ENCODE assay signal across 22 cellular contexts in the genomic region with DNA sequence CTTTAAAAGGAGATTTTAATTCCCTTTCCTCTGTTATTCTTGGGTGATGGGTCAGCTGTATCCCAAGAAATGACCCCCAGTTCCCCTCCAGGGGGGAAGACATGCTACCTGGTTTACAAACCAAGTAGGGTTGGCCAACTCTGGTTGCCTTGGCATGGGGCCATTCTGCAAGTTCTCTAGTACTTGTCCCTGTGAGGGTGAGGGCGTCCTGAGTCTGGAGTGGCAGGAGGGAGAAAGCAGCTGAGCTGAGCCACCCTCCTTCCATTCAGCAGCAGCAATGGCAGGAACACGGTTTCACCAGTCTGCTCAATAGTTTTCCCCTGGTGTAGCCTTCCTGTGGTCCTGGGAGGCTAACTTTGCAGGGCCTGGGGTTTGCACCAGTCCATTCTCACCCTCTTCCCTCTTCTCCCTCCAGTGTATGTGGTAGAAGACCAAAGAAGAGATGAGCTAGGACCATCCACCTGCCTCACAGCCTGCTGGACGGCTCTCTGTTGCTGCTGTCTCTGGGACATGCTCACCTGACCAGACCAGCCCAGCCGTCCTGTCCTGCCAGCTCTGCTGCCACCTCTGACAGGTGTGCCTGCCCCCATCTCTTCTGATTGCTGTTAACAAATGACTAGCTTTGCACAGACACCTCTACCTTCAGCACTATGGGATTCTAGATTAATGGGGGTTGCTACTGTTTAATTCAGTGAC. TPM values are rescaled to one million over a fixed set of nuclear protein-coding genes. Genes with fewer than 3 reads are reported as not detected.
DNase-seq lines count a peak whose midpoint lies in the region; ATAC-seq and TF ChIP-seq lines count a peak whose summit lies in the region.
"Had no signal": no experiment of that assay in that cellular context is flagged by ENCODE, and none has a peak within 500 bp of the region (broad histone marks: within the 10 kb centered on the region; RNA-seq: fewer than 3 reads in every experiment).

No MANE protein-coding gene starts in this region.

- H3K36me3 ChIP-seq in heart left ventricle (peaks cover 0 to 21% (median 18%) of the 10 kb centered on the region in 9 donors), muscle layer of colon (ENCODE audit: insufficient read depth, low read length) (peaks cover 9% of the 10 kb centered on the region)

- 54 to 75% (median 65%) methylated on average over 3 to 4 of the region's 4 CpGs for WGBS in heart left ventricle, 4 donors

- no peaks in the 10 kb centered on the region for H3K9me3 Mint-ChIP-seq in mesothelial cell of epicardium
- H3K9me3 Mint-ChIP-seq in endothelial cell (ENCODE audit: unreplicated experiment) = no peaks in the 10 kb centered on the region
- H3K9me3 Mint-ChIP-seq: activated T-cell treated with anti-CD3 and anti-CD28 coated beads, Interleukin-2, amount 50 U/mL, for 72 hours; brain; naive thymus-derived CD8-positive, alpha-beta T cell; stimulated activated naive CD8-positive, alpha-beta T cell treated with anti-CD3 and anti-CD28 coated beads, Interleukin-15, amount 100 ng/mL, for 72 hours; WTC11 had no signal

- no peak overlapping the region for H3K4me3 ChIP-seq in heart left ventricle
- no peak overlapping the region for H3K4me3 ChIP-seq in muscle layer of colon (ENCODE audit: low read depth in 1 of 2, low read length in 2 of 2)
- H3K4me3 ChIP-seq: SJCRH30 had no signal

- H3K9me3 ChIP-seq in heart left ventricle (no peaks in the 10 kb centered on the region), muscle layer of colon (ENCODE audit: low read length) (no peaks in the 10 kb centered on the region)
- H3K9me3 ChIP-seq: SJCRH30 had no signal

- no peak for ATAC-seq in heart left ventricle
- no peak for ATAC-seq in Right ventricle myocardium inferior
- no peak for ATAC-seq in left ventricle myocardium superior
- no peak for ATAC-seq in HG02623 (IDR thresholded peaks at IDR 0.05; ENCODE audit: unreplicated experiment)
- no peak for ATAC-seq in HG03571 (IDR thresholded peaks at IDR 0.05; ENCODE audit: unreplicated experiment)
- ATAC-seq: activated T-cell treated with anti-CD3 and anti-CD28 coated beads, Interleukin-2, amount 50 U/mL, for 72 hours; naive thymus-derived CD8-positive, alpha-beta T cell; Panc1; stimulated activated naive CD8-positive, alpha-beta T cell treated with anti-CD3 and anti-CD28 coated beads, Interleukin-15, amount 100 ng/mL, for 72 hours; WTC11 had no signal

- DNase-seq in heart left ventricle (peak in 2 of 5 donors; percentile 52 to 63), Right ventricle myocardium inferior (ENCODE audit: missing footprints) (no peak), left ventricle myocardium superior (peak; percentile 56), mesothelial cell of epicardium (ENCODE audit: low spot score in 2 of 2, unreplicated experiment in 2 of 2) (no peak), endothelial cell (ENCODE audit: low spot score) (no peak)
- DNase-seq: activated naive CD4-positive, alpha-beta T cell treated with Interleukin-2 at 50 U/mL for 16 hours; activated T-cell treated with anti-CD3 and anti-CD28 coated beads, Interleukin-2, amount 50 U/mL, for 72 hours; naive thymus-derived CD8-positive, alpha-beta T cell; NCI-H1694; NCI-H524; occipital lobe; SJCRH30; small intestine; stimulated activated naive CD8-positive, alpha-beta T cell treated with anti-CD3 and anti-CD28 coated beads, Interleukin-15, amount 100 ng/mL, for 72 hours; trophoblast cell had no signal

- H3K9ac ChIP-seq in muscle layer of colon (ENCODE audit: low read length) = no peak overlapping the region

- H3K27me3 Mint-ChIP-seq in mesothelial cell of epicardium (ENCODE audit: low read depth) = no peaks in the 10 kb centered on the region
- H3K27me3 Mint-ChIP-seq in endothelial cell (ENCODE audit: unreplicated experiment) = peaks cover 8% of the 10 kb centered on the region
- H3K27me3 Mint-ChIP-seq: brain; naive thymus-derived CD8-positive, alpha-beta T cell; stimulated activated naive CD8-positive, alpha-beta T cell treated with anti-CD3 and anti-CD28 coated beads, Interleukin-15, amount 100 ng/mL, for 72 hours had no signal

- intact Hi-C loops in heart left ventricle (cut with DNase I) (loop anchor here in 7 of 10 donors (2.0 to 10.0 kb wide), 6 partner anchors 66 to 472 kb away; a partner anchor contains a TSS), Right ventricle myocardium inferior (cut with DNase I) (loop anchor here (2.0 to 5.0 kb wide), 2 partner anchors 59 to 68 kb away; a partner anchor contains a TSS), left ventricle myocardium superior (cut with micrococcal nuclease) (no loop called here)

- H3K27me3 ChIP-seq in heart left ventricle = no peaks in the 10 kb centered on the region
- H3K27me3 ChIP-seq in muscle layer of colon (ENCODE audit: control insufficient read depth in 1 of 2, insufficient read depth in 2 of 2, low read length in 2 of 2) = no peaks in the 10 kb centered on the region
- H3K27me3 ChIP-seq: SJCRH30 had no signal

- TF ChIP-seq POLR2A in heart left ventricle (IDR thresholded peaks at IDR 0.05) = no peak

- H3K27ac ChIP-seq in heart left ventricle (peak overlapping the region in 10 of 12 donors; percentile 7 to 91 (median 82)), muscle layer of colon (ENCODE audit: low read depth, low read length) (peak overlapping the region; percentile 10)
- H3K27ac ChIP-seq: epithelial cell of prostate, SJCRH30 had no signal

- H3K4me1 Mint-ChIP-seq in mesothelial cell of epicardium = peaks cover 30% of the 10 kb centered on the region
- H3K4me1 Mint-ChIP-seq in endothelial cell (ENCODE audit: unreplicated experiment) = peaks cover 38% of the 10 kb centered on the region

- peaks cover 19 to 92% (median 74%) of the 10 kb centered on the region in 12 donors for H3K4me1 ChIP-seq in heart left ventricle
- H3K4me1 ChIP-seq in muscle layer of colon (ENCODE audit: insufficient read depth, low read length) = peaks cover 85% of the 10 kb centered on the region

- peaks cover 5% of the 10 kb centered on the region for H3K36me3 Mint-ChIP-seq in mesothelial cell of epicardium
- peaks cover 14% of the 10 kb centered on the region for H3K36me3 Mint-ChIP-seq in endothelial cell (ENCODE audit: low read depth, unreplicated experiment)
- H3K36me3 Mint-ChIP-seq: brain had no signal

- no peak for TF ChIP-seq CTCF in heart left ventricle (IDR thresholded peaks at IDR 0.05)
- no peak for TF ChIP-seq CTCF in mesothelial cell of epicardium (IDR thresholded peaks at IDR 0.05; ENCODE audit: unreplicated experiment)
- TF ChIP-seq CTCF in endothelial cell (IDR thresholded peaks at IDR 0.05; ENCODE audit: unreplicated experiment) = no peak

- H3K4me3 Mint-ChIP-seq in mesothelial cell of epicardium (no peak overlapping the region), endothelial cell (ENCODE audit: unreplicated experiment) (no peak overlapping the region)
- H3K4me3 Mint-ChIP-seq: activated T-cell treated with anti-CD3 and anti-CD28 coated beads, Interleukin-2, amount 50 U/mL, for 72 hours; brain; naive thymus-derived CD8-positive, alpha-beta T cell; stimulated activated naive CD8-positive, alpha-beta T cell treated with anti-CD3 and anti-CD28 coated beads, Interleukin-15, amount 100 ng/mL, for 72 hours; WTC11 had no signal

- H3K27ac Mint-ChIP-seq in mesothelial cell of epicardium = no peak overlapping the region
- H3K27ac Mint-ChIP-seq in endothelial cell (ENCODE audit: unreplicated experiment) = no peak overlapping the region
- H3K27ac Mint-ChIP-seq: activated T-cell treated with anti-CD3 and anti-CD28 coated beads, Interleukin-2, amount 50 U/mL, for 72 hours; stimulated activated naive CD8-positive, alpha-beta T cell treated with anti-CD3 and anti-CD28 coated beads, Interleukin-15, amount 100 ng/mL, for 72 hours; WTC11 had no signal

RNA-seq across cellular contexts. Expression of a gene that starts 59.9 kb away (rescaled TPM):
- total RNA-seq in heart left ventricle (100 to 1,000 TPM in 1 of 9 donors, 10 to 100 TPM in 8; 53.8 to 130 (median 72.3) TPM), Right ventricle myocardium inferior (80.6 TPM), left ventricle myocardium superior (68.1 TPM), mesothelial cell of epicardium (57.2 to 63.0 TPM (median 57.8 TPM) in 3 replicates), endothelial cell (ENCODE audit: unreplicated experiment) (86.2 TPM)
- 100 to 1,000 TPM in 1 of 2 donors, 10 to 100 TPM in 1; 93.8 to 140 TPM for polyA plus RNA-seq in heart left ventricle
